Comparison of ENCODE assay signal across 9 cellular contexts in the genomic region with DNA sequence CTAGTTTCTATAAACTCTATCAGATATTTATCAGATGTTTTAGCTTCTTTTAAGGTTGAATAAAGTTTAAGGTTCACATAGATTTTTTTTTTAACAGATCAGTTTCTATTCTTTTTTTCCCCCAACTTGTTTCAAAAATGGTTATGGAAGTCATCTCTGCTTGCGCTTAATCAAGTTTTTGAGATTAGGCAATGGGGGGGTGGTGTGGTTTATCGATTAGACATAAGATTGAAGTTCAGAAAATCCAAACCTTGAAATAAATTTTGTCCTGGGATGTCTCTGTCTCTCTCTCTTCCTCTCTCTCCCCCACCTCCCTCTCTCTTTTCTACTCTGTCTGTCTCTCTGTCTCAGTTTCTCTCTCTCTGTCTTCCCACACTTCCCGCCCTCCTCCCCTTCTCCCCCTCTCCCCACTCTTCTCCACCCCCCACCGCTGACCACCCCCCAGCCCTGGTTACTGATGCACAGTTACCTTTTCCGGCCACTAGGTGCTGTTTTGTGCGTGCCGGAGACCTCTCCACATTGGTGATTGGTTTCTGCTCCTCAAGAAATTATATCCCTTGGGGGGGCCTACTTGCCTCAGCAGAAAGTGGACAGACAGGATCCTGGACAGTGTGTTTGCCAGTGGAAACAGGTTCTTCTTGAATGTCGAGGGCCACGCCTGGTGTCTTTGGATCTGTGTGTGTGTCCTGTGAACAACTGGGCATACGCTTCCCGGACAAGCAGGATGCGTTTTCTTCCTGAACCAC. TPM values are rescaled to one million over a fixed set of nuclear protein-coding genes. Genes with fewer than 3 reads are reported as not detected.
DNase-seq lines count a peak whose midpoint lies in the region; ATAC-seq and TF ChIP-seq lines count a peak whose summit lies in the region.
"Had no signal": no experiment of that assay in that cellular context is flagged by ENCODE, and none has a peak within 500 bp of the region (broad histone marks: within the 10 kb centered on the region; RNA-seq: fewer than 3 reads in every experiment).

No MANE protein-coding gene starts in this region.

- H3K27ac ChIP-seq in DOHH2 (ENCODE audit: low read depth, low read length), result no peak overlapping the region
- no peak overlapping the region; the same call in 1 of the 2 replicates for H3K27ac ChIP-seq in IMR-90 (ENCODE audit: insufficient read depth, low read length)
- no peak overlapping the region for H3K27ac ChIP-seq in mesenchymal stem cell (ENCODE audit: low read length, poor library complexity, severe bottlenecking)

- H3K4me2 ChIP-seq in DOHH2 (ENCODE audit: low read length) (no peak overlapping the region), IMR-90 (ENCODE audit: low read depth, low read length) (no peak overlapping the region), mesenchymal stem cell (ENCODE audit: low read length, poor library complexity, severe bottlenecking) (no peak overlapping the region)

- H3K36me3 ChIP-seq in DOHH2 (ENCODE audit: control insufficient read depth, low read length), result no peaks in the 10 kb centered on the region
- H3K36me3 ChIP-seq in IMR-90 (ENCODE audit: control insufficient read depth, insufficient read depth, low read length), result no peaks in the 10 kb centered on the region
- no peaks in the 10 kb centered on the region for H3K36me3 ChIP-seq in mesenchymal stem cell (ENCODE audit: control insufficient read depth in 1 of 2, insufficient read depth in 2 of 2, low read depth in 1 of 2, low read length in 2 of 2)

- TF ChIP-seq CTCF in DOHH2 (IDR thresholded peaks at IDR 0.05; ENCODE audit: low read depth, low read length, poor library complexity, severe bottlenecking) (peak; percentile 49), IMR-90 (conservative IDR thresholded peaks at IDR 0.05; ENCODE audit: low read depth, low read length) (peak; percentile 28; the same call in 1 of the 2 replicates), cardiac fibroblast (IDR thresholded peaks at IDR 0.05; ENCODE audit: low read depth, low read length) (peak; percentile 15)

- H4K20me1 ChIP-seq in DOHH2 (ENCODE audit: control insufficient read depth, insufficient read depth, low read depth, low read length) (no peaks in the 10 kb centered on the region), IMR-90 (ENCODE audit: insufficient read depth, low read length) (no peaks in the 10 kb centered on the region; the same call in 1 of the 2 replicates)

- CTCF ChIA-PET in IMR-90 (lab: Yijun Ruan, JAX), result no interaction called here

- H4K5ac ChIP-seq in IMR-90 (ENCODE audit: low read depth, low read length), result no peak overlapping the region

- H4K8ac ChIP-seq in IMR-90 (ENCODE audit: low read depth in 2 of 2, low read length in 2 of 2), result no peak overlapping the region
- no peak overlapping the region for H4K8ac ChIP-seq in mesenchymal stem cell (ENCODE audit: low read length)

- H3K27me3 ChIP-seq in DOHH2 (ENCODE audit: control insufficient read depth, low read length), result no peaks in the 10 kb centered on the region; the same call in 1 of the 2 replicates
- H3K27me3 ChIP-seq in IMR-90 (ENCODE audit: control insufficient read depth, insufficient read depth, low read length), result 0 out of 2 replicates have a peak, but pooled peaks cover 3% of the 10 kb centered on the region
- peaks cover 24 to 43% of the 10 kb centered on the region in 2 experiments for H3K27me3 ChIP-seq in mesenchymal stem cell (ENCODE audit: control insufficient read depth in 1 of 2, insufficient read depth in 1 of 2, low read length in 2 of 2)

- dilution Hi-C loops in IMR-90 (cut with HindIII; ENCODE audit: low sequenced_read_pairs, unreplicated experiment), result no loop called here

- H2BK12ac ChIP-seq in mesenchymal stem cell (ENCODE audit: low read length in 2 of 2), result no peak overlapping the region

- H3K4ac ChIP-seq in IMR-90 (ENCODE audit: low read depth, low read length), result no peak overlapping the region
- H3K4ac ChIP-seq in mesenchymal stem cell (ENCODE audit: low read depth in 1 of 2, low read length in 2 of 2), result no peak overlapping the region

- peak overlapping the region; percentile 21; the same call in 1 of the 2 replicates for H2AK5ac ChIP-seq in IMR-90 (ENCODE audit: low read depth, low read length)
- no peak overlapping the region for H2AK5ac ChIP-seq in mesenchymal stem cell (ENCODE audit: low read length, severe bottlenecking)

- H3K9ac ChIP-seq in IMR-90 (ENCODE audit: low read depth, low read length), result no peak overlapping the region
- no peak overlapping the region for H3K9ac ChIP-seq in mesenchymal stem cell (ENCODE audit: low read length)

- H3K23ac ChIP-seq in IMR-90 (ENCODE audit: low read depth, low read length) (no peak overlapping the region), mesenchymal stem cell (ENCODE audit: low read length in 2 of 2) (no peak overlapping the region)

- H3K18ac ChIP-seq in IMR-90 (ENCODE audit: low read depth, low read length) (no peak overlapping the region; the same call in 1 of the 2 replicates), mesenchymal stem cell (ENCODE audit: low read depth in 1 of 2, low read length in 2 of 2) (no peak overlapping the region)

- no peak overlapping the region for H4K91ac ChIP-seq in IMR-90 (ENCODE audit: insufficient read depth, low read depth, low read length)
- H4K91ac ChIP-seq in mesenchymal stem cell (ENCODE audit: low read length), result no peak overlapping the region

- no peaks in the 10 kb centered on the region for H3K9me2 ChIP-seq in DOHH2 (replicated peaks; ENCODE audit: control insufficient read depth, low read length)

- TF ChIP-seq RAD21 in IMR-90 (IDR thresholded peaks at IDR 0.05; ENCODE audit: low read length), result no peak; the same call in 1 of the 2 replicates

- TF ChIP-seq POLR2A in IMR-90 (IDR thresholded peaks at IDR 0.05; ENCODE audit: low read depth, low read length), result no peak

- H3F3A ChIP-seq in DOHH2 (ENCODE audit: control insufficient read depth, insufficient read depth), result no peaks in the 10 kb centered on the region

- no peak overlapping the region for H2BK5ac ChIP-seq in IMR-90 (ENCODE audit: low read depth, low read length, poor library complexity, severe bottlenecking)
- H2BK5ac ChIP-seq in mesenchymal stem cell (ENCODE audit: low read depth, low read length, poor library complexity, severe bottlenecking), result no peak overlapping the region

- H3K4me3 ChIP-seq in DOHH2 (ENCODE audit: low read length) (no peak overlapping the region), IMR-90 (ENCODE audit: insufficient read depth, low read depth, low read length) (no peak overlapping the region), cardiac fibroblast (replicated peaks in 1 of 2; ENCODE audit: low read depth in 2 of 2, low read length in 2 of 2) (no peak overlapping the region), mesenchymal stem cell (ENCODE audit: insufficient read depth in 1 of 2, low read depth in 1 of 2, low read length in 2 of 2) (no peak overlapping the region)

- no peak for ATAC-seq in IMR-90 (ENCODE audit: low read depth)

- H3K14ac ChIP-seq in IMR-90 (replicated peaks; ENCODE audit: low read depth, low read length), result no peak overlapping the region; the same call in 1 of the 2 replicates
- no peak overlapping the region for H3K14ac ChIP-seq in mesenchymal stem cell (ENCODE audit: low read length in 2 of 2)

- H2AFZ ChIP-seq in IMR-90 (replicated peaks; ENCODE audit: low read length, poor library complexity) (no peak overlapping the region), mesenchymal stem cell (ENCODE audit: low read depth, low read length) (no peak overlapping the region)

- no peak overlapping the region for H3K56ac ChIP-seq in IMR-90 (ENCODE audit: extremely low read depth, insufficient read depth, low read length)

- no peaks in the 10 kb centered on the region; a peak in 1 of 4 replicates for H3K79me1 ChIP-seq in IMR-90 (ENCODE audit: low read depth in 1 of 2, low read length in 2 of 2)
- no peaks in the 10 kb centered on the region for H3K79me1 ChIP-seq in mesenchymal stem cell (replicated peaks; ENCODE audit: low read length, poor library complexity, severe bottlenecking)

- in situ Hi-C loops in IMR-90 (cut with MboI; ENCODE audit: low sequenced_read_pairs), result no loop called here

- no peak overlapping the region for H2BK20ac ChIP-seq in IMR-90 (ENCODE audit: low read depth, low read length)

- H3K9me3 ChIP-seq in DOHH2 (ENCODE audit: control insufficient read depth, insufficient read depth, low read length) (no peaks in the 10 kb centered on the region), IMR-90 (ENCODE audit: control insufficient read depth, insufficient read depth, low read length) (no peaks in the 10 kb centered on the region), mesenchymal stem cell (ENCODE audit: control insufficient read depth, low read length) (peaks cover 31% of the 10 kb centered on the region)

- H2BK120ac ChIP-seq in IMR-90 (ENCODE audit: low read depth, low read length), result no peak overlapping the region
- no peak overlapping the region for H2BK120ac ChIP-seq in mesenchymal stem cell (ENCODE audit: low read depth, low read length)

- POLR2A ChIA-PET in IMR-90 (lab: Charles Lee; ENCODE audit: unreplicated experiment), result no interaction called here

- H3K9me1 ChIP-seq in IMR-90 (ENCODE audit: insufficient read depth, low read length), result no peaks in the 10 kb centered on the region

- H3K79me2 ChIP-seq in DOHH2 (ENCODE audit: control insufficient read depth, low read length), result no peaks in the 10 kb centered on the region

- no peak for DNase-seq in IMR-90
- DNase-seq in cardiac fibroblast (ENCODE audit: low read depth in 2 of 2), result no peak
- peak; percentile 12 for DNase-seq in mesenchymal stem cell
- no peak for DNase-seq in NOMO-1 treated with DMSO at 0.1 percent for 48 hours (lab: John Stamatoyannopoulos, UW; ENCODE audit: unreplicated experiment)
- no peak for DNase-seq in SKM-1 (lab: John Stamatoyannopoulos, UW; ENCODE audit: unreplicated experiment)
- DNase-seq in AML-193 (lab: John Stamatoyannopoulos, UW), result no peak
- no peak for DNase-seq in NK-92 treated with Interleukin-12 subunit alpha and Interleukin-12 subunit beta, amount 100 ng/mL, for 24 hours (lab: John Stamatoyannopoulos, UW)
- DNase-seq: NCI-H526 treated with DMSO at 0.1 percent for 48 hours had no signal

- BruUV-seq in IMR-90 (replicated peaks; lab: Mats Ljungman, UMichigan), result no TSS peak

- WGBS in IMR-90 (ENCODE audit: extremely low coverage in 2 of 2, insufficient read length in 1 of 2), 2 experiments, result 51% methylated on average over 2 of the region's 12 CpGs; no CpG with 5 or more reads in 1 of the 2 experiments
- WGBS in mesenchymal stem cell, result 72% methylated on average over 8 of the region's 12 CpGs

- H2BK15ac ChIP-seq in IMR-90 (ENCODE audit: low read depth, low read length), result no peak overlapping the region
- H2BK15ac ChIP-seq in mesenchymal stem cell (ENCODE audit: low read depth, poor library complexity, severe bottlenecking), result no peak overlapping the region

- intact Hi-C loops in IMR-90 (cut with micrococcal nuclease), result no loop called here

- H2AK9ac ChIP-seq in IMR-90 (replicated peaks; ENCODE audit: low read depth, low read length, poor library complexity), result no peak overlapping the region

- H3K4me1 ChIP-seq in DOHH2 (ENCODE audit: control insufficient read depth, low read length), result no peaks in the 10 kb centered on the region
- peaks cover 2% of the 10 kb centered on the region; the same call in 1 of the 2 replicates for H3K4me1 ChIP-seq in IMR-90 (ENCODE audit: control insufficient read depth, insufficient read depth, low read length)
- no peaks in the 10 kb centered on the region for H3K4me1 ChIP-seq in mesenchymal stem cell (ENCODE audit: control insufficient read depth, insufficient read depth, low read depth, low read length)

RNA-seq across cellular contexts. Expression of gene ANO1, which starts 29.7 kb away (rescaled TPM):
- total RNA-seq in IMR-90 (2012; rRNA removed), result 4.1 and 4.4 TPM in 2 replicates
- 8.0 and 10.7 TPM in 2 replicates for polyA plus RNA-seq in IMR-90 (2012; rRNA removed)
- 3.8 and 9.8 TPM in 2 replicates for polyA plus RNA-seq in IMR-90 (2012; cell fraction: cytosol; rRNA removed)
- polyA plus RNA-seq in IMR-90 (2012; cell fraction: nucleus; rRNA removed; ENCODE audit: low replicate concordance), result 20.0 and 34.3 TPM in 2 replicates
- 0.70 TPM for polyA plus RNA-seq in mesenchymal stem cell (2013, experiment 1 of 2)
- 0.52 TPM for polyA plus RNA-seq in mesenchymal stem cell (2013, experiment 2 of 2)
